16 cellular contexts compared by ENCODE assay signal in genomic region chr6:36068012-36068392, GRCh38. TPM values are rescaled to one million over a fixed set of nuclear protein-coding genes. Genes with fewer than 3 reads are reported as not detected.
A peak's percentile ranks its signal among the peaks of the same experiment; 100 is the strongest.
DNase-seq lines count a peak whose midpoint lies in the region; ATAC-seq and TF ChIP-seq lines count a peak whose summit lies in the region.
"Had no signal": no experiment of that assay in that cellular context is flagged by ENCODE, and none has a peak within 500 bp of the region (broad histone marks: within the 10 kb centered on the region; RNA-seq: fewer than 3 reads in every experiment).

No MANE protein-coding gene starts in this region.

- no peak overlapping the region for H3K27ac ChIP-seq in CD4-positive, CD25-positive, alpha-beta regulatory T cell (ENCODE audit: insufficient read depth, low read length, poor library complexity, severe bottlenecking)
- H3K27ac ChIP-seq in HEK293 (ENCODE audit: extremely low read depth, low read depth, low read length): no peak overlapping the region
- H3K27ac ChIP-seq in mesendoderm (ENCODE audit: low read depth, low read length): no peak overlapping the region
- H3K27ac ChIP-seq: GM23248 had no signal

- no peak overlapping the region for H2BK5ac ChIP-seq in mesendoderm (ENCODE audit: low read length)

- peaks cover 2% of the 10 kb centered on the region for H3K79me1 ChIP-seq in mesendoderm (ENCODE audit: low read length)

- intact Hi-C loops in left ventricle myocardium superior (cut with micrococcal nuclease): no loop called here

- no peak overlapping the region for H2BK15ac ChIP-seq in mesendoderm (replicated peaks; ENCODE audit: low read depth)

- CTCF ChIA-PET in HEK293 (lab: Yijun Ruan, JAX): interaction anchor here (0.6 to 11.1 kb wide), 3 partner anchors 27 to 331 kb away, joined by 3 to 85 read pairs (median 36); partner anchors contain the start of genes ARMC12 and MAPK14

- H3K23ac ChIP-seq in mesendoderm (ENCODE audit: low read length): no peak overlapping the region

- H4K5ac ChIP-seq in mesendoderm (ENCODE audit: low read length): no peak overlapping the region

- no peak overlapping the region for H2BK120ac ChIP-seq in mesendoderm (ENCODE audit: low read depth, low read length)

- no peak for DNase-seq in CD4-positive, CD25-positive, alpha-beta regulatory T cell
- DNase-seq in left ventricle myocardium superior (no peak), progenitor cell of endocrine pancreas (ENCODE audit: low spot score, unreplicated experiment) (no peak), NCI-H446 (lab: John Stamatoyannopoulos, UW) (no peak), mesendoderm (no peak)
- DNase-seq in activated CD8-positive, alpha-beta memory T cell treated with anti-CD3 and anti-CD28 coated beads, Interleukin-2, amount 50 U/mL, for 48 hours: no peak
- DNase-seq: activated naive CD4-positive, alpha-beta T cell; NCI-H1048; NCI-H526 treated with DMSO at 0.1 percent for 48 hours; PC-3; T1000 had no signal

- H3K9ac ChIP-seq in mesendoderm (ENCODE audit: low read length): no peak overlapping the region
- H3K9ac ChIP-seq: GM23248 had no signal

- no peaks in the 10 kb centered on the region for H3K36me3 ChIP-seq in CD4-positive, CD25-positive, alpha-beta regulatory T cell (ENCODE audit: control insufficient read depth, insufficient read depth, low read length)
- H3K36me3 ChIP-seq in HEK293 (ENCODE audit: control insufficient read depth in 2 of 2, insufficient read depth in 1 of 2, low read length in 2 of 2): peaks cover 0 to 1% of the 10 kb centered on the region in 2 experiments; a peak in 1 of 3 replicates
- H3K36me3 ChIP-seq in mesendoderm (ENCODE audit: control insufficient read depth, insufficient read depth, low read length): no peaks in the 10 kb centered on the region

- H3K9me3 Mint-ChIP-seq in CD4-positive, CD25-positive, alpha-beta regulatory T cell: peaks cover 0 to 2% (median 0%) of the 10 kb centered on the region in 7 donors
- no peaks in the 10 kb centered on the region for H3K9me3 Mint-ChIP-seq in progenitor cell of endocrine pancreas (ENCODE audit: low read depth)

- H3K4me3 Mint-ChIP-seq in CD4-positive, CD25-positive, alpha-beta regulatory T cell: no peak overlapping the region
- no peak overlapping the region for H3K4me3 Mint-ChIP-seq in progenitor cell of endocrine pancreas (ENCODE audit: low read depth)

- no peaks in the 10 kb centered on the region for H3K27me3 ChIP-seq in CD4-positive, CD25-positive, alpha-beta regulatory T cell (ENCODE audit: control insufficient read depth, insufficient read depth, low read length)
- H3K27me3 ChIP-seq in mesendoderm (ENCODE audit: insufficient read depth, low read length, poor library complexity): no peaks in the 10 kb centered on the region

- no peaks in the 10 kb centered on the region for H3K79me2 ChIP-seq in mesendoderm (ENCODE audit: control insufficient read depth, insufficient read depth, low read length)

- H3K27ac Mint-ChIP-seq in CD4-positive, CD25-positive, alpha-beta regulatory T cell: peak overlapping the region; percentile 18 to 83 (median 43)
- H3K27ac Mint-ChIP-seq in progenitor cell of endocrine pancreas: peak overlapping the region; percentile 42

- TF ChIP-seq CTCF in HEK293 (tag by site-specific recombination; IDR thresholded peaks at IDR 0.05) (no peak), progenitor cell of endocrine pancreas (IDR thresholded peaks at IDR 0.05; ENCODE audit: unreplicated experiment) (no peak)

- POLR2A ChIA-PET in HEK293 (lab: Yijun Ruan, JAX): no interaction called here

- H3K4ac ChIP-seq in mesendoderm (ENCODE audit: low read depth, low read length): no peak overlapping the region

- H3K36me3 Mint-ChIP-seq in CD4-positive, CD25-positive, alpha-beta regulatory T cell: peaks cover 11% of the 10 kb centered on the region
- H3K36me3 Mint-ChIP-seq in progenitor cell of endocrine pancreas (ENCODE audit: insufficient read depth): peaks cover 1% of the 10 kb centered on the region

- no peak overlapping the region for H2AK5ac ChIP-seq in mesendoderm (ENCODE audit: low read length)

- H4K8ac ChIP-seq in mesendoderm (ENCODE audit: low read depth, low read length): no peak overlapping the region

- no peak overlapping the region for H3K4me3 ChIP-seq in CD4-positive, CD25-positive, alpha-beta regulatory T cell (ENCODE audit: low read depth, low read length)
- H3K4me3 ChIP-seq in HEK293 (ENCODE audit: low read depth, low read length): no peak overlapping the region
- H3K4me3 ChIP-seq in mesendoderm (ENCODE audit: low read length): no peak overlapping the region
- H3K4me3 ChIP-seq: GM23248 had no signal

- peaks cover 10% of the 10 kb centered on the region for H3K4me1 ChIP-seq in CD4-positive, CD25-positive, alpha-beta regulatory T cell (ENCODE audit: control insufficient read depth, insufficient read depth, low read length, poor library complexity, severe bottlenecking)
- H3K4me1 ChIP-seq in HEK293 (ENCODE audit: control insufficient read depth, insufficient read depth, low read length): peaks cover 29% of the 10 kb centered on the region
- no peaks in the 10 kb centered on the region for H3K4me1 ChIP-seq in mesendoderm (ENCODE audit: control insufficient read depth, low read depth, low read length)

- no peak overlapping the region for H3K56ac ChIP-seq in mesendoderm (ENCODE audit: low read length)

- peaks cover 54 to 78% (median 70%) of the 10 kb centered on the region in 4 donors for H3K4me1 Mint-ChIP-seq in CD4-positive, CD25-positive, alpha-beta regulatory T cell
- peaks cover 41% of the 10 kb centered on the region for H3K4me1 Mint-ChIP-seq in progenitor cell of endocrine pancreas (ENCODE audit: low read depth)

- H3K18ac ChIP-seq in mesendoderm (ENCODE audit: low read length): no peak overlapping the region

- H3K4me2 ChIP-seq in mesendoderm (ENCODE audit: low read length): no peak overlapping the region

- no peaks in the 10 kb centered on the region for H3K9me3 ChIP-seq in CD4-positive, CD25-positive, alpha-beta regulatory T cell (ENCODE audit: control insufficient read depth in 2 of 2, low read length in 2 of 2)
- H3K9me3 ChIP-seq in HEK293 (ENCODE audit: control insufficient read depth, insufficient read depth, low read depth, low read length): no peaks in the 10 kb centered on the region

- no peak for ATAC-seq in CD4-positive, CD25-positive, alpha-beta regulatory T cell (ENCODE audit: low read depth in 2 of 2)
- ATAC-seq in left ventricle myocardium superior: peak; percentile 26
- ATAC-seq: PC-3 had no signal

- H3K27me3 Mint-ChIP-seq in CD4-positive, CD25-positive, alpha-beta regulatory T cell: no peaks in the 10 kb centered on the region
- no peaks in the 10 kb centered on the region for H3K27me3 Mint-ChIP-seq in progenitor cell of endocrine pancreas

TF ChIP-seq in HEK293, 187 proteins besides CTCF, POLR2A, EP300 and RAD21 (continues in another document):
- no peak for TF ChIP-seq MYNN (tag by site-specific recombination; IDR thresholded peaks at IDR 0.05; ENCODE audit: borderline replicate concordance)
- peak; percentile 99 for TF ChIP-seq ZNF623 (tag by site-specific recombination; IDR thresholded peaks at IDR 0.05)
- TF ChIP-seq ZNF513 (tag by site-specific recombination; IDR thresholded peaks at IDR 0.05): no peak
- TF ChIP-seq ZNF529 (tag by site-specific recombination; IDR thresholded peaks at IDR 0.05; ENCODE audit: insufficient replicate concordance): no peak
- no peak for TF ChIP-seq ZNF350 (tag by site-specific recombination; IDR thresholded peaks at IDR 0.05)
- no peak for TF ChIP-seq PBX3 (CRISPR knock-in tag; IDR thresholded peaks at IDR 0.05)

RNA-seq across cellular contexts. Expression of gene MAPK14, which starts 40.4 kb away (rescaled TPM):
- total RNA-seq in CD4-positive, CD25-positive, alpha-beta regulatory T cell: 62.5 TPM
- polyA plus RNA-seq in CD4-positive, CD25-positive, alpha-beta regulatory T cell: 10 to 100 TPM; 44.6 to 65.0 (median 53.7) TPM
- total RNA-seq in left ventricle myocardium superior: 27.3 TPM
- 43.3 and 43.7 TPM in 2 replicates for total RNA-seq in progenitor cell of endocrine pancreas
- polyA plus RNA-seq in mesendoderm (2013, experiment 1 of 2): 13.7 TPM
- 14.3 TPM for polyA plus RNA-seq in mesendoderm (2013, experiment 2 of 2)

RNA-seq across cellular contexts. Expression of gene SLC26A8, which starts 43.6 kb away (rescaled TPM):
- not detected for total RNA-seq in CD4-positive, CD25-positive, alpha-beta regulatory T cell
- polyA plus RNA-seq in CD4-positive, CD25-positive, alpha-beta regulatory T cell: not detected
- total RNA-seq in left ventricle myocardium superior (not detected), progenitor cell of endocrine pancreas (not detected in 2 replicates)
- 0.21 TPM for polyA plus RNA-seq in mesendoderm (2013, experiment 1 of 2)
- polyA plus RNA-seq in mesendoderm (2013, experiment 2 of 2): 0.22 TPM
- total RNA-seq: dermis microvascular lymphatic vessel endothelial cell, GM23248, lower leg skin, PC-3 had no signal
- polyA plus RNA-seq: GM23248, neural cell had no signal
